In the genomic region with DNA sequence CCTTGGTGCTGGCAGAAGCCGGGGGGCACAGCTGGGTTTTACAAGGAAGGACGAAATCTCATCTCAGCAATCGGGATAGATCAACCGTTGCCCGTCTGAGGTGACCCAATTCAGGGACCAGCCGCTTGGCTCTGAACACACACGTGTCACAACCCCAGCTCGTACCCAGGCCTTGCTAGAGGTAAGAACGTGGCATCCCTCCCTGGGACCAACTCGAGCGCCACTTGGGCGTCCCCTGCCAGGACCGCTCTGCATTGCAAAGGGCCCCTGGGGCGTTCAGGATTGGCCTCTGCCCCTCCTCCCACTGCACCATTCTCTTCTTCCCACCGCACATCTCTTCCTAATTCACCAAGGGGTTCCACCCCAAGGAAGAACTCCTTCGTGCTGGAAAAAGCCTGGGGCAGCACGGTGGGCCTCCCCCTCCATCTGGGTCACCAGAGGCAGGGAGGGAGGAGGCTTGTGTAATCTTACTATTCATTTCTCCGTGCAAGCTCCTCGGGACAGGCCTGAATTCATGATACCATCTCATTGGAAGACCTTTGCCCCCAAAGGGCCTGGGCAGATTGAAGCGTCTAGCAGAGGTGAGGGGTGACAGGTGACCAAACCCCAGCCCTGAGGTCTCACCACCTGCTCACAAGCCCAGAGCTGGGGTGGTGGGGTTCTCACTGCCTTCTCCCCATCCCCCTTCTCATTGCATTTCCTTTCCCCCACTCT, we compare ENCODE assay signal across 8 cellular contexts.
DNase-seq lines count a peak whose midpoint lies in the region; ATAC-seq, FAIRE-seq and TF ChIP-seq lines count a peak whose summit lies in the region.

No MANE protein-coding gene starts in this region.

- 37 to 63% (median 43%) methylated on average over 20 of the region's 20 CpGs for WGBS in psoas muscle, 3 donors

- no peak for DNase-seq in CD8-positive, alpha-beta T cell
- no peak for DNase-seq in SK-N-MC (ENCODE audit: low read depth, low spot score)
- no peak for DNase-seq in foreskin keratinocyte
- DNase-seq in psoas muscle, result no peak
- DNase-seq in stimulated activated CD4-positive, alpha-beta T cell treated with anti-CD3 and anti-CD28 coated beads, Interleukin-4, amount 100 ng/mL, for 1 hour, result no peak
- DNase-seq in stimulated activated CD4-positive, alpha-beta T cell treated with anti-CD3 and anti-CD28 coated beads, Interleukin-2, amount 100 ng/mL, for 24 hours, result no peak
- no peak for DNase-seq in frontal cortex (ENCODE audit: low spot score in 2 of 2)

- CTCF ChIA-PET in CD8-positive, alpha-beta T cell (lab: Charles Lee), result interaction anchor here (0.7 to 4.8 kb wide), 16 partner anchors 8 to 1494 kb away, joined by 3 to 47 read pairs (median 4); no protein-coding TSS in a partner anchor

- no peaks in the 10 kb centered on the region for H3K36me3 Mint-ChIP-seq in CD8-positive, alpha-beta T cell

- H3K4me1 ChIP-seq in CD8-positive, alpha-beta T cell (ENCODE audit: insufficient read depth, low read length), result peaks cover 11% of the 10 kb centered on the region
- H3K4me1 ChIP-seq in foreskin keratinocyte (peaks cover 10% of the 10 kb centered on the region), psoas muscle (peaks cover 18% of the 10 kb centered on the region)

- H3K4me3 Mint-ChIP-seq in CD8-positive, alpha-beta T cell, result peak overlapping the region; percentile 74

- H3K4me3 ChIP-seq in CD8-positive, alpha-beta T cell (ENCODE audit: low read depth, low read length), result peak overlapping the region; percentile 38
- H3K4me3 ChIP-seq in SK-N-MC (peak overlapping the region; percentile 73), psoas muscle (peak overlapping the region; percentile 62)

- no peak for ATAC-seq in CD8-positive, alpha-beta T cell
- no peak for ATAC-seq in foreskin keratinocyte
- ATAC-seq in psoas muscle, result peak; percentile 41 to 60 (median 52)
- ATAC-seq in HG02840 (IDR thresholded peaks at IDR 0.05; ENCODE audit: low FRiP score, unreplicated experiment), result no peak

- H3K27ac Mint-ChIP-seq in CD8-positive, alpha-beta T cell, result no peak overlapping the region

- peaks cover 8% of the 10 kb centered on the region for H3K27me3 Mint-ChIP-seq in CD8-positive, alpha-beta T cell (ENCODE audit: low read depth)

- no peak for FAIRE-seq in frontal cortex (lab: Jason Lieb, UNC)

- TF ChIP-seq CTCF in CD8-positive, alpha-beta T cell (IDR thresholded peaks at IDR 0.05), result no peak
- TF ChIP-seq CTCF in foreskin keratinocyte (conservative IDR thresholded peaks at IDR 0.05), result peak; percentile 28
- no peak for TF ChIP-seq CTCF in psoas muscle (IDR thresholded peaks at IDR 0.05)

- no peaks in the 10 kb centered on the region for H3K27me3 ChIP-seq in CD8-positive, alpha-beta T cell (ENCODE audit: insufficient read depth, low read length)
- no peaks in the 10 kb centered on the region for H3K27me3 ChIP-seq in foreskin keratinocyte
- H3K27me3 ChIP-seq in psoas muscle (ENCODE audit: insufficient read depth in 3 of 3, low read length in 2 of 3), result no peaks in the 10 kb centered on the region

- POLR2A ChIA-PET in CD8-positive, alpha-beta T cell (lab: Charles Lee), result interaction anchor here (0.9 kb wide), 1 partner anchor 85 kb away, joined by 3 read pairs; no protein-coding TSS in a partner anchor

- H3K9me3 Mint-ChIP-seq in CD8-positive, alpha-beta T cell, result no peaks in the 10 kb centered on the region

- no peaks in the 10 kb centered on the region for H3K9me3 ChIP-seq in CD8-positive, alpha-beta T cell (ENCODE audit: low read length)
- H3K9me3 ChIP-seq in SK-N-MC (ENCODE audit: low read depth, low read length), result no peaks in the 10 kb centered on the region
- no peaks in the 10 kb centered on the region for H3K9me3 ChIP-seq in psoas muscle

- H3K27ac ChIP-seq in CD8-positive, alpha-beta T cell (ENCODE audit: low read depth, low read length), result no peak overlapping the region
- H3K27ac ChIP-seq in SK-N-MC, result peak overlapping the region; percentile 98
- H3K27ac ChIP-seq in foreskin keratinocyte, result peak overlapping the region; percentile 82
- peak overlapping the region; percentile 88 for H3K27ac ChIP-seq in psoas muscle

- H3K36me3 ChIP-seq in CD8-positive, alpha-beta T cell (ENCODE audit: insufficient read depth, low read length), result no peaks in the 10 kb centered on the region
- H3K36me3 ChIP-seq in SK-N-MC (ENCODE audit: insufficient read depth, low read length) (no peaks in the 10 kb centered on the region), psoas muscle (ENCODE audit: insufficient read depth in 1 of 2, low read depth in 1 of 2) (no peaks in the 10 kb centered on the region)

- peaks cover 6% of the 10 kb centered on the region for H3K4me1 Mint-ChIP-seq in CD8-positive, alpha-beta T cell (ENCODE audit: low read depth)

- intact Hi-C loops in CD8-positive, alpha-beta T cell (cut with DNase I, micrococcal nuclease), result no loop called here
- intact Hi-C loops in psoas muscle (cut with DNase I), result loop anchor here in 1 of 2 donors (2.0 kb wide), 1 partner anchor 520 kb away; no protein-coding TSS in a partner anchor

- H3K9ac ChIP-seq in SK-N-MC (ENCODE audit: insufficient read length), result peak overlapping the region; percentile 84

Comparison
In these comparisons a context has a peak if more than half of its experiments do, and no peak if none do; other contexts are left out.
1. ATAC-seq: peak in psoas muscle (4 of 4); none in CD8-positive, alpha-beta T cell (single experiment), foreskin keratinocyte (single experiment) and HG02840 (single experiment).
2. Peak in every context shown above with its lines, with median percentiles within 50 percentile points of each other: H3K4me3 ChIP-seq.